In the genomic region with DNA sequence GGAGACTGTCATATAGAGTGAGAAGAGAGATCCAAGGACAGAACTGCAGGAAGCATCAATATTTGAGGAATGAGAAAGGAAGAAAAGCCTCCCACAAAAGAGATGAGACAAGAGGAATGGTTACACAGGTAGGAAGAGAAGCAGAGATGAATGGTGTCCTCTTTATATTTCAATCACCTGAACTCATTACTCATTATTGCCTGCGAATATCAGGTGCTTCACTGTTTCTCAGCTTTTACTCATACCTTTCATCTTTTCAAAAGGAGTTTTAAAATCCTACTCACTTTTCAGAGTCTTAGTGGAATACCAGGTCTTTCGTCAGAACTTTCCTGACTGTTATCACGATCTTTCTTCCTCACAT, we compare ENCODE assay signal across 9 cellular contexts. TPM values are rescaled to one million over a fixed set of nuclear protein-coding genes. Genes with fewer than 3 reads are reported as not detected.
A peak's percentile ranks its signal among the peaks of the same experiment; 100 is the strongest.
DNase-seq lines count a peak whose midpoint lies in the region; ATAC-seq, FAIRE-seq and TF ChIP-seq lines count a peak whose summit lies in the region.
"Had no signal": no experiment of that assay in that cellular context is flagged by ENCODE, and none has a peak within 500 bp of the region (broad histone marks: within the 10 kb centered on the region; RNA-seq: fewer than 3 reads in every experiment).

No MANE protein-coding gene starts in this region.

- H3K36me3 ChIP-seq in neural progenitor cell, result no peaks in the 10 kb centered on the region

- H3K4me1 Mint-ChIP-seq in neural progenitor cell, result peaks cover 4% of the 10 kb centered on the region

- ATAC-seq in HG03103 (IDR thresholded peaks at IDR 0.05; ENCODE audit: low read depth, unreplicated experiment), result peak; percentile 21

- H2AFZ ChIP-seq in neural progenitor cell (replicated peaks), result peak overlapping the region; percentile 86

- no peak overlapping the region for H3K9ac ChIP-seq in neural progenitor cell

- no peaks in the 10 kb centered on the region for H4K20me1 ChIP-seq in neural progenitor cell (ENCODE audit: low read depth)

- no peaks in the 10 kb centered on the region for H3K36me3 Mint-ChIP-seq in neural progenitor cell

- no peak for FAIRE-seq in RCC 7860 (lab: Jason Lieb, UNC)

- H3K4me2 ChIP-seq in neural progenitor cell, result peak overlapping the region; percentile 48

- H3K79me2 ChIP-seq in neural progenitor cell (ENCODE audit: low read depth), result no peaks in the 10 kb centered on the region

- POLR2A ChIA-PET in RWPE1 (lab: Yijun Ruan, JAX; ENCODE audit: low non-redundant PET), result no interaction called here

- TF ChIP-seq CTCF in cardiac fibroblast (IDR thresholded peaks at IDR 0.05; ENCODE audit: low read depth, low read length) (no peak), neural progenitor cell (IDR thresholded peaks at IDR 0.05) (no peak), RWPE1 (conservative IDR thresholded peaks at IDR 0.05; ENCODE audit: low read depth) (no peak)

- no peaks in the 10 kb centered on the region for H3K9me3 Mint-ChIP-seq in neural progenitor cell

- H3K4me3 Mint-ChIP-seq in neural progenitor cell, result no peak overlapping the region

- peaks cover 11% of the 10 kb centered on the region for H3K4me1 ChIP-seq in neural progenitor cell

- H3K27me3 Mint-ChIP-seq in neural progenitor cell (ENCODE audit: insufficient read depth, low read depth), result no peaks in the 10 kb centered on the region

- no peaks in the 10 kb centered on the region for H3K27me3 ChIP-seq in neural progenitor cell

- no peaks in the 10 kb centered on the region for H3K9me3 ChIP-seq in neural progenitor cell (ENCODE audit: low read depth)

- DNase-seq in DMS153 treated with DMSO at 0.1 percent for 48 hours (lab: John Stamatoyannopoulos, UW; ENCODE audit: unreplicated experiment) (peak; percentile 56), DMS153 (lab: John Stamatoyannopoulos, UW) (no peak), cardiac fibroblast (ENCODE audit: low read depth in 2 of 2) (no peak), neural progenitor cell (ENCODE audit: low spot score) (no peak), NCI-H2171 treated with DMSO at 0.1 percent for 48 hours (lab: John Stamatoyannopoulos, UW) (no peak), RCC 7860 (ENCODE audit: low spot score) (no peak), RWPE1 (ENCODE audit: low spot score) (no peak)

- H3K4me3 ChIP-seq in cardiac fibroblast (replicated peaks in 1 of 2; ENCODE audit: low read depth in 2 of 2, low read length in 2 of 2) (peak overlapping the region; percentile 19 to 37), neural progenitor cell (no peak overlapping the region)

- H3F3A ChIP-seq in neural progenitor cell (ENCODE audit: low read depth), result peaks cover 4% of the 10 kb centered on the region

- H3K27ac Mint-ChIP-seq in neural progenitor cell, result no peak overlapping the region

- CTCF ChIA-PET in RWPE1 (lab: Yijun Ruan, JAX), result interaction anchor here (0.6 to 1.3 kb wide), 3 partner anchors 9 to 14 kb away, joined by 3 read pairs; no protein-coding TSS in a partner anchor

- H3K27ac ChIP-seq in neural progenitor cell, result no peak overlapping the region
- H3K27ac ChIP-seq in RWPE1, result no peak overlapping the region
- H3K27ac ChIP-seq: 22Rv1 had no signal

RNA-seq across cellular contexts. Expression of gene SEC24D, which starts 14.9 kb away (rescaled TPM):
- 8.2 and 10.1 TPM in 2 replicates for total RNA-seq in neural progenitor cell (ENCODE audit: low replicate concordance)

RNA-seq across cellular contexts. Expression of gene SYNPO2, which starts 37.9 kb away (rescaled TPM):
- total RNA-seq in neural progenitor cell (ENCODE audit: low replicate concordance), result 0.09 TPM in 2 replicates
